Comparison of ENCODE assay signal across 12 cellular contexts in genomic region chr1:7810395-7810794, GRCh38. TPM values are rescaled to one million over a fixed set of nuclear protein-coding genes. Genes with fewer than 3 reads are reported as not detected.
DNase-seq lines count a peak whose midpoint lies in the region; ATAC-seq, FAIRE-seq and TF ChIP-seq lines count a peak whose summit lies in the region.
"Had no signal": no experiment of that assay in that cellular context is flagged by ENCODE, and none has a peak within 500 bp of the region (broad histone marks: within the 10 kb centered on the region; RNA-seq: fewer than 3 reads in every experiment).

No MANE protein-coding gene starts in this region.

- H3K4me2 ChIP-seq in endothelial cell of umbilical vein (ENCODE audit: insufficient read depth, low read length), result no peak overlapping the region

- ATAC-seq in activated CD4-positive, CD25-positive, alpha-beta regulatory T cell treated with anti-CD3 and anti-CD28 coated beads, Interleukin-2, amount 50 U/mL, for 24 hours, result peak; percentile 95 to 99
- ATAC-seq in HG03439 (IDR thresholded peaks at IDR 0.05; ENCODE audit: unreplicated experiment) (no peak), GM21723 (IDR thresholded peaks at IDR 0.05; ENCODE audit: unreplicated experiment) (no peak)
- ATAC-seq: lower lobe of right lung had no signal

- H3K4me3 ChIP-seq in NB4 (ENCODE audit: low read depth, low read length) (no peak overlapping the region), endothelial cell of umbilical vein (replicated peaks in 1 of 3; ENCODE audit: insufficient read depth in 1 of 3, low read depth in 1 of 3, low read length in 3 of 3) (no peak overlapping the region)
- H3K4me3 ChIP-seq: lower lobe of right lung had no signal

- H3K36me3 ChIP-seq in endothelial cell of umbilical vein (ENCODE audit: control insufficient read depth in 2 of 2, extremely low read depth in 1 of 2, insufficient read depth in 2 of 2, low read length in 2 of 2), result no peaks in the 10 kb centered on the region
- H3K36me3 ChIP-seq: BE2C had no signal

- TF ChIP-seq CTCF in NB4 (IDR thresholded peaks at IDR 0.05; ENCODE audit: low read depth, low read length) (no peak), endothelial cell of umbilical vein (IDR thresholded peaks at IDR 0.05; ENCODE audit: extremely low read depth in 1 of 2, insufficient read depth in 1 of 2, low read depth in 1 of 2, low read length in 2 of 2) (no peak)

- CTCF ChIA-PET in endothelial cell of umbilical vein (lab: Charles Lee), result interaction anchor here (0.6 to 1.3 kb wide), 7 partner anchors 10 to 205 kb away, joined by 3 to 4 read pairs (median 3); partner anchors contain the start of gene TNFRSF9

- no peak overlapping the region for H2AFZ ChIP-seq in endothelial cell of umbilical vein (ENCODE audit: low read depth, low read length)

- TF ChIP-seq POLR2A in NB4 (IDR thresholded peaks at IDR 0.05; ENCODE audit: extremely low read depth, insufficient read length) (no peak), endothelial cell of umbilical vein (IDR thresholded peaks at IDR 0.05; ENCODE audit: low read depth, low read length) (no peak)

- H3K9me1 ChIP-seq in endothelial cell of umbilical vein (replicated peaks; ENCODE audit: control insufficient read depth, extremely low read depth, insufficient read depth, low read length), result no peaks in the 10 kb centered on the region

- H3K9ac ChIP-seq in endothelial cell of umbilical vein (replicated peaks; ENCODE audit: extremely low read depth, insufficient read depth, low read length), result no peak overlapping the region

- no peak overlapping the region for H3K27ac ChIP-seq in endothelial cell of umbilical vein (ENCODE audit: insufficient read depth, low read depth, low read length)
- H3K27ac ChIP-seq: lower lobe of right lung had no signal

- peak; percentile 88 for FAIRE-seq in endothelial cell of umbilical vein (lab: Jason Lieb, UNC)

- H3K79me2 ChIP-seq in endothelial cell of umbilical vein (ENCODE audit: control insufficient read depth, insufficient read depth, low read length), result no peaks in the 10 kb centered on the region

- H3K9me3 ChIP-seq in endothelial cell of umbilical vein (replicated peaks; ENCODE audit: control insufficient read depth, insufficient read depth, low read length), result no peaks in the 10 kb centered on the region
- H3K9me3 ChIP-seq: BE2C had no signal

- H3K4me1 ChIP-seq in endothelial cell of umbilical vein (ENCODE audit: control insufficient read depth, extremely low read depth, insufficient read depth, low read length), result no peaks in the 10 kb centered on the region
- H3K4me1 ChIP-seq: BE2C, lower lobe of right lung had no signal

- dilution Hi-C loops in endothelial cell of umbilical vein (cut with MboI; ENCODE audit: extremely low pct_ligation_motif_present, low sequenced_read_pairs), result no loop called here

- intact Hi-C loops in endothelial cell of umbilical vein (cut with micrococcal nuclease), result loop anchor here (1.0 kb wide), 1 partner anchor 26 kb away; the partner anchor contains the start of gene PER3

- H4K20me1 ChIP-seq in endothelial cell of umbilical vein (replicated peaks; ENCODE audit: control insufficient read depth, extremely low read depth, insufficient read depth, low read length), result no peaks in the 10 kb centered on the region

- no TSS peak for BruUV-seq in endothelial cell of umbilical vein (replicated peaks; lab: Mats Ljungman, UMichigan)

- POLR2A ChIA-PET in endothelial cell of umbilical vein (lab: Charles Lee), result no interaction called here

- no peaks in the 10 kb centered on the region for H3K27me3 ChIP-seq in endothelial cell of umbilical vein (ENCODE audit: control insufficient read depth in 2 of 2, insufficient read depth in 2 of 2, low read length in 2 of 2)
- H3K27me3 ChIP-seq: BE2C had no signal

- DNase-seq in activated CD4-positive, CD25-positive, alpha-beta regulatory T cell (lab: John Stamatoyannopoulos, UW), result no peak
- peak; percentile 40 for DNase-seq in NB4 (ENCODE audit: low read depth)
- DNase-seq in endothelial cell of umbilical vein (ENCODE audit: low read depth, low spot score), result peak; percentile 44
- peak in 2 of 3 donors; percentile 8 to 17 for DNase-seq in stimulated activated CD4-positive, alpha-beta T cell treated with anti-CD3 and anti-CD28 coated beads, Interleukin-12 subunit alpha, Interleukin-12 subunit beta, amount 100 ng/mL, for 48 hours (ENCODE audit: low read depth in 2 of 3, low spot score in 1 of 3)
- no peak for DNase-seq in NAMALWA (ENCODE audit: low spot score)
- DNase-seq: BE2C, lower lobe of right lung, NCI-H1417 had no signal

TF ChIP-seq in endothelial cell of umbilical vein, 7 proteins besides CTCF, POLR2A, EP300 and RAD21:
- no peak for TF ChIP-seq POLR2AphosphoS5 (IDR thresholded peaks at IDR 0.05; ENCODE audit: insufficient read depth, low read depth, low read length)
- TF ChIP-seq EZH2 (IDR thresholded peaks at IDR 0.05; ENCODE audit: borderline replicate concordance, low read depth, low read length, severe bottlenecking), result no peak
- TF ChIP-seq FOS (IDR thresholded peaks at IDR 0.05; ENCODE audit: borderline replicate concordance, insufficient read depth, low read length), result peak; percentile 46
- TF ChIP-seq JUN (IDR thresholded peaks at IDR 0.05; ENCODE audit: borderline replicate concordance, insufficient read depth, insufficient read length, low read depth), result peak; percentile 77

RNA-seq across cellular contexts. Expression of gene PER3, which starts 26.3 kb away (rescaled TPM):
- 2.6 and 3.6 TPM in 2 replicates for total RNA-seq in endothelial cell of umbilical vein
- polyA plus RNA-seq in endothelial cell of umbilical vein, result 2.3 and 2.5 TPM in 2 replicates
- polyA plus RNA-seq in endothelial cell of umbilical vein (2011; cell fraction: cytosol; rRNA removed), result 2.0 and 2.3 TPM in 2 replicates
- polyA plus RNA-seq in endothelial cell of umbilical vein (2011; cell fraction: nucleus; rRNA removed), result 4.1 and 5.2 TPM in 2 replicates
- 0.70 and 0.91 TPM in 2 replicates for polyA plus RNA-seq in endothelial cell of umbilical vein (2012)
- 5.4 and 6.0 TPM in 2 replicates for polyA minus RNA-seq in endothelial cell of umbilical vein
- polyA minus RNA-seq in endothelial cell of umbilical vein (2011; cell fraction: cytosol; rRNA and poly(A)+ RNA removed), result 1.5 TPM
- 5.1 and 5.6 TPM in 2 replicates for polyA minus RNA-seq in endothelial cell of umbilical vein (2011; cell fraction: nucleus; rRNA and poly(A)+ RNA removed)

RNA-seq across cellular contexts. Expression of gene VAMP3, which starts 39.3 kb away (rescaled TPM):
- total RNA-seq in endothelial cell of umbilical vein, result 137 and 148 TPM in 2 replicates
- 87.9 and 100 TPM in 2 replicates for polyA plus RNA-seq in endothelial cell of umbilical vein
- polyA plus RNA-seq in endothelial cell of umbilical vein (2011; cell fraction: cytosol; rRNA removed), result 125 TPM in 2 replicates
- 49.9 and 53.6 TPM in 2 replicates for polyA plus RNA-seq in endothelial cell of umbilical vein (2011; cell fraction: nucleus; rRNA removed)
- 135 and 149 TPM in 2 replicates for polyA plus RNA-seq in endothelial cell of umbilical vein (2012)
- 93.3 and 99.7 TPM in 2 replicates for polyA minus RNA-seq in endothelial cell of umbilical vein
- polyA minus RNA-seq in endothelial cell of umbilical vein (2011; cell fraction: cytosol; rRNA and poly(A)+ RNA removed), result 20.4 TPM
- polyA minus RNA-seq in endothelial cell of umbilical vein (2011; cell fraction: nucleus; rRNA and poly(A)+ RNA removed), result 24.6 and 35.9 TPM in 2 replicates

RNA-seq across cellular contexts. Expression of gene UTS2, which starts 42.5 kb away (rescaled TPM):
- not detected in 2 replicates for total RNA-seq in endothelial cell of umbilical vein
- not detected in 2 replicates for polyA plus RNA-seq in endothelial cell of umbilical vein
- polyA plus RNA-seq in endothelial cell of umbilical vein (2011; cell fraction: cytosol; rRNA removed), result not detected in 2 replicates
- polyA plus RNA-seq in endothelial cell of umbilical vein (2011; cell fraction: nucleus; rRNA removed), result not detected in 2 replicates
- not detected in 2 replicates for polyA plus RNA-seq in endothelial cell of umbilical vein (2012)
- not detected in 2 replicates for polyA minus RNA-seq in endothelial cell of umbilical vein
- polyA minus RNA-seq in endothelial cell of umbilical vein (2011; cell fraction: cytosol; rRNA and poly(A)+ RNA removed), result not detected
- polyA minus RNA-seq in endothelial cell of umbilical vein (2011; cell fraction: nucleus; rRNA and poly(A)+ RNA removed), result not detected in 2 replicates
- total RNA-seq: dermis microvascular lymphatic vessel endothelial cell, lower lobe of right lung had no signal

Comparison
In these comparisons a context has a peak if more than half of its experiments do, and no peak if none do; other contexts are left out.
1. ATAC-seq: peak in activated CD4-positive, CD25-positive, alpha-beta regulatory T cell treated with anti-CD3 and anti-CD28 coated beads, Interleukin-2, amount 50 U/mL, for 24 hours (2 of 2); none in HG03439 (single experiment) and GM21723 (single experiment).
2. DNase-seq: peak in NB4 (single experiment), endothelial cell of umbilical vein (single experiment) and stimulated activated CD4-positive, alpha-beta T cell treated with anti-CD3 and anti-CD28 coated beads, Interleukin-12 subunit alpha, Interleukin-12 subunit beta, amount 100 ng/mL, for 48 hours (2 of 3); none in activated CD4-positive, CD25-positive, alpha-beta regulatory T cell (0 of 4) and NAMALWA (single experiment).